In the genomic region with DNA sequence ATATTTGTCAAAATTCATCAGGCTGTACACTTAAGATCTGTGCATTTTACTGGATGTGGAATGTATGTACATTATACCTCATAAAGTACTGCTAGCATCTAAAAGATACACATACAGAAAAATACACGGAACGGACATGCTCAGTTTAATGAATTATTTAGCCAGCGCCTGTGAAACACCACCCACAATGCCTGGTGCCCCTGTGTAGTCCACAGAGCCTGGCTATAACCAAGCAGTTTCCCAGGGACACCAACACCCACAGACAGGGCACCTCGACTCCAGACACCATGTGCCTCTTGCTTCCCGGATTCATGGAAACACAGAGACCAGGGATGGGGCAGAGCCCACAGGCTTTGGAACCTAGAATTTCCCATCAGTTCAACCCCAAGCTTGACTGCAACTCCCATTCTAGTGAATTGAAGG, we compare ENCODE assay signal across 8 cellular contexts. TPM values are rescaled to one million over a fixed set of nuclear protein-coding genes. Genes with fewer than 3 reads are reported as not detected.
DNase-seq lines count a peak whose midpoint lies in the region; ATAC-seq, FAIRE-seq and TF ChIP-seq lines count a peak whose summit lies in the region.

No MANE protein-coding gene starts in this region.

- CTCF ChIA-PET in OCI-LY7 (lab: Charles Lee; ENCODE audit: unreplicated experiment): interaction anchor here (0.6 to 0.9 kb wide), 2 partner anchors 30 to 387 kb away, joined by 4 to 16 read pairs; no protein-coding TSS in a partner anchor

- H3K4me1 ChIP-seq in OCI-LY7 (ENCODE audit: insufficient read depth, low read length, poor library complexity, severe bottlenecking): peaks cover 73% of the 10 kb centered on the region
- peaks cover 12% of the 10 kb centered on the region for H3K4me1 ChIP-seq in keratinocyte (ENCODE audit: control insufficient read depth, extremely low read depth, insufficient read depth, low read length)

- POLR2A ChIA-PET in OCI-LY7 (lab: Charles Lee): interaction anchor here (0.9 kb wide), 1 partner anchor 8 kb away, joined by 3 read pairs; no protein-coding TSS in a partner anchor

- peak overlapping the region; percentile 78 for H3K27ac Mint-ChIP-seq in activated T-cell treated with anti-CD3 and anti-CD28 coated beads, Interleukin-2, amount 50 U/mL, for 72 hours
- peak overlapping the region; percentile 8 for H3K27ac Mint-ChIP-seq in type B pancreatic cell

- no peaks in the 10 kb centered on the region for H3K36me3 Mint-ChIP-seq in activated T-cell treated with anti-CD3 and anti-CD28 coated beads, Interleukin-2, amount 50 U/mL, for 72 hours (ENCODE audit: insufficient read depth in 2 of 2)
- no peaks in the 10 kb centered on the region for H3K36me3 Mint-ChIP-seq in type B pancreatic cell

- H3K36me3 ChIP-seq in OCI-LY7 (ENCODE audit: insufficient read depth, low read length) (peaks cover 7% of the 10 kb centered on the region), keratinocyte (ENCODE audit: control insufficient read depth in 2 of 2, extremely low read depth in 1 of 2, insufficient read depth in 2 of 2, low read length in 2 of 2) (no peaks in the 10 kb centered on the region)

- intact Hi-C loops in OCI-LY7 (cut with micrococcal nuclease; ENCODE audit: unreplicated experiment): loop anchor here (2.0 kb wide), 1 partner anchor 31 kb away; a partner anchor contains a TSS

- H3K27me3 ChIP-seq in keratinocyte (ENCODE audit: control insufficient read depth, extremely low read depth, insufficient read depth, low read length): no peaks in the 10 kb centered on the region

- FAIRE-seq in keratinocyte (lab: Jason Lieb, UNC): no peak

- peak overlapping the region; percentile 39; the same call in 1 of the 2 replicates for H2AFZ ChIP-seq in OCI-LY7 (ENCODE audit: low read length)
- H2AFZ ChIP-seq in keratinocyte (ENCODE audit: control insufficient read depth, low read length): peak overlapping the region; percentile 80

- H3K79me2 ChIP-seq in OCI-LY7 (ENCODE audit: insufficient read depth, low read depth, low read length) (no peaks in the 10 kb centered on the region), keratinocyte (ENCODE audit: control insufficient read depth, insufficient read depth, low read length) (no peaks in the 10 kb centered on the region)

- H3K9me3 ChIP-seq in OCI-LY7 (ENCODE audit: low read length) (no peaks in the 10 kb centered on the region), keratinocyte (ENCODE audit: control insufficient read depth, low read depth, low read length) (no peaks in the 10 kb centered on the region)

- DNase-seq in activated T-cell treated with anti-CD3 and anti-CD28 coated beads, Interleukin-2, amount 50 U/mL, for 72 hours: no peak
- DNase-seq in activated T-cell treated with anti-CD3 and anti-CD28 coated beads for 4 hours (no peak), OCI-LY7 (ENCODE audit: low spot score) (no peak), keratinocyte (ENCODE audit: low read depth, low spot score) (no peak), type B pancreatic cell (ENCODE audit: extremely low spot score, unreplicated experiment) (no peak), NCI-H345 treated with DMSO at 0.1 percent for 48 hours (lab: John Stamatoyannopoulos, UW; ENCODE audit: unreplicated experiment) (no peak), omental fat pad (ENCODE audit: low spot score) (no peak), anterior cingulate cortex (lab: John Stamatoyannopoulos, UW) (no peak)

- no TSS peak for BruUV-seq in OCI-LY7 (replicated peaks; lab: Mats Ljungman, UMichigan)

- TF ChIP-seq CTCF in OCI-LY7 (conservative IDR thresholded peaks at IDR 0.05; ENCODE audit: low read length) (no peak), keratinocyte (optimal IDR thresholded peaks at IDR 0.05 in 1 of 3, IDR thresholded peaks at IDR 0.05 in 1 of 3, conservative IDR thresholded peaks at IDR 0.05 in 1 of 3; ENCODE audit: extremely low read depth in 1 of 3, insufficient read depth in 2 of 3, low read length in 3 of 3) (no peak), type B pancreatic cell (conservative IDR thresholded peaks at IDR 0.05) (no peak), omental fat pad (IDR thresholded peaks at IDR 0.05) (no peak)

- peaks cover 63% of the 10 kb centered on the region for H3K4me1 Mint-ChIP-seq in activated T-cell treated with anti-CD3 and anti-CD28 coated beads, Interleukin-2, amount 50 U/mL, for 72 hours (ENCODE audit: low read depth)
- H3K4me1 Mint-ChIP-seq in type B pancreatic cell (ENCODE audit: unreplicated experiment): peaks cover 51% of the 10 kb centered on the region

- peak overlapping the region; percentile 65 for H3K4me2 ChIP-seq in OCI-LY7 (ENCODE audit: low read length)
- H3K4me2 ChIP-seq in keratinocyte (ENCODE audit: control insufficient read depth, extremely low read depth, insufficient read depth, low read depth, low read length): no peak overlapping the region

- peak overlapping the region; percentile 68 to 86 for H3K4me3 Mint-ChIP-seq in activated T-cell treated with anti-CD3 and anti-CD28 coated beads, Interleukin-2, amount 50 U/mL, for 72 hours
- peak overlapping the region; percentile 79 for H3K4me3 Mint-ChIP-seq in type B pancreatic cell

- H3K9me1 ChIP-seq in keratinocyte (ENCODE audit: control insufficient read depth, extremely low read depth, insufficient read depth, low read length): no peaks in the 10 kb centered on the region

- ATAC-seq in activated T-cell treated with anti-CD3 and anti-CD28 coated beads, Interleukin-2, amount 50 U/mL, for 72 hours (replicated peaks in 1 of 2): peak in 1 of 2 donors; percentile 21
- ATAC-seq in omental fat pad (ENCODE audit: low FRiP score): no peak

- no peaks in the 10 kb centered on the region for H3K9me2 ChIP-seq in OCI-LY7 (ENCODE audit: insufficient read depth, low read length)

- dilution Hi-C loops in keratinocyte (cut with MboI; ENCODE audit: extremely low pct_ligation_motif_present, low sequenced_read_pairs): no loop called here

- peak overlapping the region; percentile 26 for H3K9ac ChIP-seq in keratinocyte (ENCODE audit: control insufficient read depth, extremely low read depth, insufficient read depth, low read length)

- H3K4me3 ChIP-seq in OCI-LY7 (ENCODE audit: low read depth, low read length, poor library complexity, severe bottlenecking): peak overlapping the region; percentile 51
- no peak overlapping the region for H3K4me3 ChIP-seq in keratinocyte (ENCODE audit: control insufficient read depth in 2 of 3, extremely low read depth in 1 of 3, insufficient read depth in 2 of 3, low read depth in 1 of 3, low read length in 3 of 3)

- H4K20me1 ChIP-seq in OCI-LY7 (ENCODE audit: insufficient read depth, low read length) (no peaks in the 10 kb centered on the region), keratinocyte (ENCODE audit: control insufficient read depth, extremely low read depth, insufficient read depth, low read length) (no peaks in the 10 kb centered on the region)

- H3K27ac ChIP-seq in OCI-LY7 (ENCODE audit: low read depth, low read length, poor library complexity, severe bottlenecking) (peak overlapping the region; percentile 89), keratinocyte (ENCODE audit: control insufficient read depth, insufficient read depth, low read length) (no peak overlapping the region)

- H3K27me3 Mint-ChIP-seq in activated T-cell treated with anti-CD3 and anti-CD28 coated beads, Interleukin-2, amount 50 U/mL, for 72 hours (ENCODE audit: low read depth): no peaks in the 10 kb centered on the region
- H3K27me3 Mint-ChIP-seq in type B pancreatic cell: no peaks in the 10 kb centered on the region

- H3K9me3 Mint-ChIP-seq in activated T-cell treated with anti-CD3 and anti-CD28 coated beads, Interleukin-2, amount 50 U/mL, for 72 hours: no peaks in the 10 kb centered on the region
- H3K9me3 Mint-ChIP-seq in type B pancreatic cell: no peaks in the 10 kb centered on the region

RNA-seq across cellular contexts. Expression of a gene that starts 17.4 kb away (rescaled TPM):
- total RNA-seq in activated T-cell treated with anti-CD3 and anti-CD28 coated beads, Interleukin-2, amount 50 U/mL, for 72 hours: 1 to 10 TPM; 4.5 to 5.2 TPM
- 3.4 and 3.7 TPM in 2 replicates for total RNA-seq in OCI-LY7 (2014; rRNA removed; shearing (Covaris generic))
- total RNA-seq in OCI-LY7 (2022) (4.4 and 4.9 TPM in 2 replicates), type B pancreatic cell (ENCODE audit: low replicate concordance) (0.26 and 1.8 TPM in 2 replicates), omental fat pad (1 to 10 TPM in 2 of 4 donors, under 1 TPM in 1, not detected in 1; 0.69 to 3.2 (median 1.2) TPM)
- 0.34 to 1.7 TPM (median 0.54 TPM) in 3 replicates for polyA plus RNA-seq in keratinocyte
- not detected for polyA plus RNA-seq in keratinocyte (2011; ENCODE audit: low read depth)
- polyA plus RNA-seq in keratinocyte (2011; cell fraction: cytosol; rRNA removed): 0.43 TPM in 2 replicates
- 5.5 and 6.0 TPM in 2 replicates for polyA plus RNA-seq in keratinocyte (2011; cell fraction: nucleus; rRNA removed)
- polyA plus RNA-seq in keratinocyte (2012; ENCODE audit: low replicate concordance): 0.34 and 0.56 TPM in 2 replicates
- 0.49 to 1.3 TPM (median 0.69 TPM) in 3 replicates for polyA minus RNA-seq in keratinocyte
- polyA minus RNA-seq in keratinocyte (2011; cell fraction: cytosol; rRNA and poly(A)+ RNA removed): not detected
- not detected in 2 replicates for polyA minus RNA-seq in keratinocyte (2011; cell fraction: nucleus; rRNA and poly(A)+ RNA removed)

RNA-seq across cellular contexts. Expression of a gene that starts 30.7 kb away (rescaled TPM):
- total RNA-seq in activated T-cell treated with anti-CD3 and anti-CD28 coated beads, Interleukin-2, amount 50 U/mL, for 72 hours: 100 to 1,000 TPM; 106 to 120 TPM
- 42.5 and 43.2 TPM in 2 replicates for total RNA-seq in OCI-LY7 (2014; rRNA removed; shearing (Covaris generic))
- 79.1 and 81.4 TPM in 2 replicates for total RNA-seq in OCI-LY7 (2022)
- polyA plus RNA-seq in keratinocyte: 48.0 to 88.3 TPM (median 59.0 TPM) in 3 replicates
- polyA plus RNA-seq in keratinocyte (2011; ENCODE audit: low read depth): 29.3 TPM
- polyA plus RNA-seq in keratinocyte (2011; cell fraction: cytosol; rRNA removed): 53.4 and 63.7 TPM in 2 replicates
- polyA plus RNA-seq in keratinocyte (2011; cell fraction: nucleus; rRNA removed): 52.6 and 53.1 TPM in 2 replicates
- polyA plus RNA-seq in keratinocyte (2012; ENCODE audit: low replicate concordance): 52.0 and 70.9 TPM in 2 replicates
- polyA minus RNA-seq in keratinocyte: 15.1 to 56.8 TPM (median 27.8 TPM) in 3 replicates
- 22.8 TPM for polyA minus RNA-seq in keratinocyte (2011; cell fraction: cytosol; rRNA and poly(A)+ RNA removed)
- 15.8 and 39.4 TPM in 2 replicates for polyA minus RNA-seq in keratinocyte (2011; cell fraction: nucleus; rRNA and poly(A)+ RNA removed)
- 2.0 and 12.5 TPM in 2 replicates for total RNA-seq in type B pancreatic cell (ENCODE audit: low replicate concordance)
- total RNA-seq in omental fat pad: 100 to 1,000 TPM; 257 to 722 (median 366) TPM

RNA-seq across cellular contexts. Expression of a gene that starts 57.0 kb away (rescaled TPM):
- not detected for total RNA-seq in activated T-cell treated with anti-CD3 and anti-CD28 coated beads, Interleukin-2, amount 50 U/mL, for 72 hours
- total RNA-seq in OCI-LY7 (2014; rRNA removed; shearing (Covaris generic)): not detected in 2 replicates
- total RNA-seq in OCI-LY7 (2022) (not detected in 2 replicates), type B pancreatic cell (ENCODE audit: low replicate concordance) (not detected in 2 replicates), omental fat pad (not detected)
- not detected in 3 replicates for polyA plus RNA-seq in keratinocyte
- not detected for polyA plus RNA-seq in keratinocyte (2011; ENCODE audit: low read depth)
- not detected in 2 replicates for polyA plus RNA-seq in keratinocyte (2011; cell fraction: cytosol; rRNA removed)
- polyA plus RNA-seq in keratinocyte (2011; cell fraction: nucleus; rRNA removed): not detected in 2 replicates
- not detected in 2 replicates for polyA plus RNA-seq in keratinocyte (2012; ENCODE audit: low replicate concordance)
- not detected in 3 replicates for polyA minus RNA-seq in keratinocyte
- not detected for polyA minus RNA-seq in keratinocyte (2011; cell fraction: cytosol; rRNA and poly(A)+ RNA removed)
- not detected in 2 replicates for polyA minus RNA-seq in keratinocyte (2011; cell fraction: nucleus; rRNA and poly(A)+ RNA removed)
